Comparison of ENCODE assay signal across 8 cellular contexts in genomic region chr18:8705280-8705940, GRCh38. TPM values are rescaled to one million over a fixed set of nuclear protein-coding genes. Genes with fewer than 3 reads are reported as not detected.
DNase-seq lines count a peak whose midpoint lies in the region; ATAC-seq and TF ChIP-seq lines count a peak whose summit lies in the region.

MTCL1 (plus strand) TSS chr18:8705556; CDS start chr18:8705661, 105 bp downstream.

- DNase-seq in EL: peak; percentile 74
- DNase-seq in GM20000 (ENCODE audit: low spot score): peak; percentile 86
- peak; percentile 45 for DNase-seq in SK-N-DZ (ENCODE audit: low spot score)
- peak; percentile 76 for DNase-seq in cerebellum (ENCODE audit: low spot score)
- DNase-seq in kidney tubule cell (ENCODE audit: low spot score): peak; percentile 74
- DNase-seq in stimulated activated CD4-positive, alpha-beta T cell treated with anti-CD3 and anti-CD28 coated beads, Interleukin-4, amount 100 ng/mL, for 1 hour: peak; percentile 30
- no peak for DNase-seq in middle frontal gyrus (ENCODE audit: extremely low spot score, low spot score)

- no peak for TF ChIP-seq CTCF in GM20000 (IDR thresholded peaks at IDR 0.05; ENCODE audit: extremely low read depth, missing control alignments)

- peak; percentile 39 for ATAC-seq in HG03520 (IDR thresholded peaks at IDR 0.05; ENCODE audit: unreplicated experiment)

RNA-seq across cellular contexts. Expression of gene MTCL1, which starts in this region (rescaled TPM):
- 27.8 and 30.0 TPM in 2 replicates for polyA plus RNA-seq in SK-N-DZ (2014; cell fraction: cytosol; rRNA removed)
- 49.5 and 79.4 TPM in 2 replicates for polyA plus RNA-seq in SK-N-DZ (2014; cell fraction: nucleus; rRNA removed)
- 26.7 TPM for total RNA-seq in cerebellum
